Comparison of ENCODE assay signal across 8 cellular contexts in the genomic region with DNA sequence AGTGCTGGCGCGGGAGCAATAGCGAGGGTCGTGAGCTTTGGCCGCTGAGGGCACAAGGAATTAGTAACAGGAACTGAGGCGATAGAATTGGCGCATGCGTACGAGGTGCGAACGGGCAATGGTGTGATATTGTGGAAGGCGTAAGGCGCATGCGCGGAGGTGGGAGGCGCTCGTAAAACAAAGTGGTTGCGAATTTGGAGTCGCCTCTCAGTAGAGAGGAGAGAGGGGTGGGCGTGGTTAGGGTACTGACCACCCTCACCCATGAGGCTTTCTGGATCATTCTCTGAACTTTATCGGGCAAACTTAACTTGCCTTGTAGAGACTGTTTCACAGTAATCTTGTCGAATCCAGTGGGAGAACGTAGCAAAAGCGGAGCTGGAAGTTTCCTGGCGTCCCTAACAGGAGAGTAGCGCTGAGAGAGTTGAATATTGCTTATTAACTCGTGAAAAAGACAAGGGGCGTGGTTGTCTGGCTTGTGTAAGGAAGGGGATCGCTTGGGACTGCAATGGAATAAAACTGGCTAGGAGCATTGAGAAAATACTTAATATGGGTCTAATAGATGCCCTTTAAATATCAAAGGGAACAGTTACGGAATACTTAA. TPM values are rescaled to one million over a fixed set of nuclear protein-coding genes. Genes with fewer than 3 reads are reported as not detected.
DNase-seq lines count a peak whose midpoint lies in the region; ATAC-seq and TF ChIP-seq lines count a peak whose summit lies in the region.

No MANE protein-coding gene starts in this region.

- H3K4me2 ChIP-seq in osteoblast (ENCODE audit: insufficient read depth, low read length): peak overlapping the region; percentile 99

- peaks cover 44% of the 10 kb centered on the region for H3K79me2 ChIP-seq in osteoblast (ENCODE audit: insufficient read depth, low read length)

- H3K27me3 Mint-ChIP-seq in activated naive CD4-positive, alpha-beta T cell treated with anti-CD3 and anti-CD28 coated beads, Interleukin-2, amount 10 ng/mL, durations not matched to agents 7 days and 5 days: no peaks in the 10 kb centered on the region
- peaks cover 2% of the 10 kb centered on the region for H3K27me3 Mint-ChIP-seq in glutamatergic neuron (ENCODE audit: unreplicated experiment)

- TF ChIP-seq CTCF in glutamatergic neuron (IDR thresholded peaks at IDR 0.05; ENCODE audit: partially characterized antibody, unreplicated experiment) (no peak), osteoblast (IDR thresholded peaks at IDR 0.05; ENCODE audit: extremely low read depth, low read depth, low read length) (no peak), thoracic aorta (IDR thresholded peaks at IDR 0.05) (no peak)

- H3K4me3 Mint-ChIP-seq in activated naive CD4-positive, alpha-beta T cell treated with anti-CD3 and anti-CD28 coated beads, Interleukin-2, amount 10 ng/mL, durations not matched to agents 7 days and 5 days: no peak overlapping the region
- H3K4me3 Mint-ChIP-seq in glutamatergic neuron (ENCODE audit: unreplicated experiment): no peak overlapping the region

- H3K36me3 Mint-ChIP-seq in activated naive CD4-positive, alpha-beta T cell treated with anti-CD3 and anti-CD28 coated beads, Interleukin-2, amount 10 ng/mL, durations not matched to agents 7 days and 5 days: peaks cover 39% of the 10 kb centered on the region
- no peaks in the 10 kb centered on the region for H3K36me3 Mint-ChIP-seq in glutamatergic neuron (ENCODE audit: unreplicated experiment)

- H3K27ac ChIP-seq in SJCRH30: peak overlapping the region; percentile 95
- peak overlapping the region; percentile 97 for H3K27ac ChIP-seq in osteoblast (ENCODE audit: low read depth, low read length)
- peak overlapping the region; percentile 98 to 99 for H3K27ac ChIP-seq in thoracic aorta

- H3K4me1 ChIP-seq in SJCRH30 (peaks cover 16% of the 10 kb centered on the region), osteoblast (ENCODE audit: insufficient read depth, low read length) (peaks cover 46% of the 10 kb centered on the region), thoracic aorta (ENCODE audit: control insufficient read depth in 1 of 2, low read depth in 2 of 2) (peaks cover 25 to 45% of the 10 kb centered on the region in 2 donors)

- H3K27ac Mint-ChIP-seq in activated naive CD4-positive, alpha-beta T cell treated with anti-CD3 and anti-CD28 coated beads, Interleukin-2, amount 10 ng/mL, durations not matched to agents 7 days and 5 days: no peak overlapping the region
- H3K27ac Mint-ChIP-seq in glutamatergic neuron (ENCODE audit: unreplicated experiment): no peak overlapping the region

- H3K27me3 ChIP-seq in SJCRH30: no peaks in the 10 kb centered on the region
- H3K27me3 ChIP-seq in osteoblast (ENCODE audit: insufficient read depth, low read length): no peaks in the 10 kb centered on the region
- no peaks in the 10 kb centered on the region for H3K27me3 ChIP-seq in thoracic aorta (replicated peaks; ENCODE audit: insufficient read depth)

- H3K36me3 ChIP-seq in SJCRH30 (peaks cover 19% of the 10 kb centered on the region), osteoblast (ENCODE audit: insufficient read depth, low read length) (peaks cover 9% of the 10 kb centered on the region), thoracic aorta (peaks cover 4% of the 10 kb centered on the region)

- H2AFZ ChIP-seq in osteoblast (ENCODE audit: low read length): peak overlapping the region; percentile 89

- H3K9me3 ChIP-seq in SJCRH30 (replicated peaks): no peaks in the 10 kb centered on the region
- H3K9me3 ChIP-seq in osteoblast (ENCODE audit: low read depth, low read length): no peaks in the 10 kb centered on the region
- H3K9me3 ChIP-seq in thoracic aorta: no peaks in the 10 kb centered on the region

- H3K9me3 Mint-ChIP-seq in activated naive CD4-positive, alpha-beta T cell treated with anti-CD3 and anti-CD28 coated beads, Interleukin-2, amount 10 ng/mL, durations not matched to agents 7 days and 5 days: no peaks in the 10 kb centered on the region
- H3K9me3 Mint-ChIP-seq in glutamatergic neuron (ENCODE audit: unreplicated experiment): peaks cover 2% of the 10 kb centered on the region

- H4K20me1 ChIP-seq in osteoblast (ENCODE audit: insufficient read depth, low read length): no peaks in the 10 kb centered on the region

- DNase-seq in NAMALWA (ENCODE audit: low spot score) (peak; percentile 100), SJCRH30 (peak; percentile 95 to 98), glutamatergic neuron (peak; percentile 96), osteoblast (ENCODE audit: insufficient read length, low spot score, missing footprints) (peak; percentile 93), thoracic aorta (ENCODE audit: low spot score) (peak; percentile 85)
- peak; percentile 96 for DNase-seq in activated naive CD4-positive, alpha-beta T cell treated with anti-CD3 and anti-CD28 coated beads, Interleukin-2, amount 10 ng/mL, durations not matched to agents 7 days and 5 days

- ATAC-seq in HG02571 (IDR thresholded peaks at IDR 0.05; ENCODE audit: unreplicated experiment): peak; percentile 42
- ATAC-seq in thoracic aorta (ENCODE audit: insufficient number of reproducible peaks, low FRiP score, low read depth): peak; percentile 32

- peak overlapping the region; percentile 96 for H3K4me3 ChIP-seq in GM08714 (ENCODE audit: low read length)
- peak overlapping the region; percentile 70 for H3K4me3 ChIP-seq in SJCRH30
- peak overlapping the region; percentile 79 for H3K4me3 ChIP-seq in osteoblast (ENCODE audit: insufficient read depth, low read length)
- peak overlapping the region; percentile 83 for H3K4me3 ChIP-seq in thoracic aorta

- CTCF ChIA-PET in activated naive CD4-positive, alpha-beta T cell treated with anti-CD3 and anti-CD28 coated beads, Interleukin-2, amount 10 ng/mL, durations not matched to agents 7 days and 5 days (lab: Charles Lee): interaction anchor here (0.6 to 1.5 kb wide), 4 partner anchors 15 to 198 kb away, joined by 3 to 7 read pairs (median 4); a partner anchor contains a TSS

- peaks cover 28% of the 10 kb centered on the region for H3K4me1 Mint-ChIP-seq in activated naive CD4-positive, alpha-beta T cell treated with anti-CD3 and anti-CD28 coated beads, Interleukin-2, amount 10 ng/mL, durations not matched to agents 7 days and 5 days
- peaks cover 19% of the 10 kb centered on the region for H3K4me1 Mint-ChIP-seq in glutamatergic neuron (ENCODE audit: low read depth, unreplicated experiment)

RNA-seq across cellular contexts. Expression of a gene that starts 0.4 kb away (rescaled TPM):
- total RNA-seq in SJCRH30 (2014; rRNA removed; shearing (Covaris generic)): 299 and 303 TPM in 2 replicates
- total RNA-seq in glutamatergic neuron (ENCODE audit: unreplicated experiment) (22.8 TPM), osteoblast (23.2 and 23.3 TPM in 2 replicates), thoracic aorta (10 to 100 TPM; 13.5 to 23.7 TPM)

RNA-seq across cellular contexts. Expression of a gene that starts 4.4 kb away (rescaled TPM):
- total RNA-seq in SJCRH30 (2014; rRNA removed; shearing (Covaris generic)): 102 and 110 TPM in 2 replicates
- total RNA-seq in glutamatergic neuron (ENCODE audit: unreplicated experiment) (155 TPM), osteoblast (230 and 239 TPM in 2 replicates), thoracic aorta (100 to 1,000 TPM; 129 to 174 TPM)

RNA-seq across cellular contexts. Expression of a gene that starts 8.2 kb away (rescaled TPM):
- 25.6 and 28.0 TPM in 2 replicates for total RNA-seq in SJCRH30 (2014; rRNA removed; shearing (Covaris generic))
- total RNA-seq in glutamatergic neuron (ENCODE audit: unreplicated experiment) (68.8 TPM), osteoblast (17.1 and 20.6 TPM in 2 replicates), thoracic aorta (10 to 100 TPM; 23.8 to 27.2 TPM)

RNA-seq across cellular contexts. Expression of a gene that starts 13.3 kb away (rescaled TPM):
- total RNA-seq in SJCRH30 (2014; rRNA removed; shearing (Covaris generic)): 29.4 and 29.8 TPM in 2 replicates
- 32.7 TPM for total RNA-seq in glutamatergic neuron (ENCODE audit: unreplicated experiment)
- 12.1 and 18.5 TPM in 2 replicates for total RNA-seq in osteoblast
- 10 to 100 TPM; 17.8 to 21.4 TPM for total RNA-seq in thoracic aorta

RNA-seq across cellular contexts. Expression of a gene that starts 18.5 kb away (rescaled TPM):
- not detected in 2 replicates for total RNA-seq in SJCRH30 (2014; rRNA removed; shearing (Covaris generic))
- 1.3 TPM for total RNA-seq in glutamatergic neuron (ENCODE audit: unreplicated experiment)
- total RNA-seq in osteoblast: 0.88 TPM in 1 of 2 replicates, not detected in the other
- not detected for total RNA-seq in thoracic aorta

Comparison
In these comparisons a context has a peak if more than half of its experiments do, and no peak if none do; other contexts are left out.
1. Peak in every context shown above with its lines: DNase-seq, ATAC-seq, H3K4me3 ChIP-seq and H3K27ac ChIP-seq.
2. RNA of a gene that starts 0.4 kb away (total RNA-seq): 299 to 303 TPM in SJCRH30; 13.5 to 23.7 TPM in thoracic aorta, 23.2 to 23.3 TPM in osteoblast and 22.8 TPM in glutamatergic neuron (single experiment); every median in the first group is over 10 times any median in the second.